In genomic region chr17:67993153-67993997, GRCh38 we compare ENCODE assay signal across 8 cellular contexts. TPM values are rescaled to one million over a fixed set of nuclear protein-coding genes. Genes with fewer than 3 reads are reported as not detected.
DNase-seq lines count a peak whose midpoint lies in the region; ATAC-seq and TF ChIP-seq lines count a peak whose summit lies in the region.

No MANE protein-coding gene starts in this region.

- peak; percentile 78 for ATAC-seq in GM21737 (IDR thresholded peaks at IDR 0.05; ENCODE audit: unreplicated experiment)

- CTCF ChIA-PET in activated naive CD4-positive, alpha-beta T cell treated with anti-CD3 and anti-CD28 coated beads for 36 hours (lab: Charles Lee) = interaction anchor here (1.6 kb wide), 1 partner anchor 29 kb away, joined by 3 read pairs; no protein-coding TSS in a partner anchor

- no peaks in the 10 kb centered on the region for H3K9me3 Mint-ChIP-seq in activated naive CD4-positive, alpha-beta T cell treated with anti-CD3 and anti-CD28 coated beads for 36 hours

- no peak for TF ChIP-seq CTCF in KMS-11 (conservative IDR thresholded peaks at IDR 0.05; ENCODE audit: low read depth, low read length)
- TF ChIP-seq CTCF in testis (IDR thresholded peaks at IDR 0.05) = peak in 2 of 3 experiments; percentile 8 to 22

- DNase-seq in ELR (ENCODE audit: low read depth) (peak; percentile 91), SJCRH30 (peak; percentile 74 to 84), germinal center (ENCODE audit: low spot score) (peak; percentile 86), occipital lobe (lab: John Stamatoyannopoulos, UW) (peak; percentile 81), testis (peak; percentile 89)
- DNase-seq in activated naive CD4-positive, alpha-beta T cell treated with anti-CD3 and anti-CD28 coated beads for 36 hours = peak; percentile 72

- H3K9me3 ChIP-seq in SJCRH30 (replicated peaks) (no peaks in the 10 kb centered on the region), testis (no peaks in the 10 kb centered on the region)

- peaks cover 16% of the 10 kb centered on the region for H3K27me3 Mint-ChIP-seq in activated naive CD4-positive, alpha-beta T cell treated with anti-CD3 and anti-CD28 coated beads for 36 hours (ENCODE audit: low read depth)

- H3K4me1 Mint-ChIP-seq in activated naive CD4-positive, alpha-beta T cell treated with anti-CD3 and anti-CD28 coated beads for 36 hours (ENCODE audit: low read depth) = peaks cover 29% of the 10 kb centered on the region

- H3K79me2 ChIP-seq in KMS-11 (ENCODE audit: insufficient read depth, low read depth) = no peaks in the 10 kb centered on the region

- WGBS in testis, 2 donors = 0% methylated on average over 65 of the region's 144 CpGs; no CpG with 5 or more reads in 1 of the 2 donors

- intact Hi-C loops in activated naive CD4-positive, alpha-beta T cell treated with anti-CD3 and anti-CD28 coated beads for 36 hours (cut with micrococcal nuclease) = loop anchor here (1.0 to 10.0 kb wide), 3 partner anchors 27 to 619 kb away; partner anchors contain the start of genes BPTF and PITPNC1
- intact Hi-C loops in testis (cut with DNase I; ENCODE audit: low total_unique reads) = no loop called here

- H3K36me3 Mint-ChIP-seq in activated naive CD4-positive, alpha-beta T cell treated with anti-CD3 and anti-CD28 coated beads for 36 hours (ENCODE audit: low read depth) = no peaks in the 10 kb centered on the region

- H3K36me3 ChIP-seq in KMS-11 (ENCODE audit: insufficient read depth) = no peaks in the 10 kb centered on the region
- no peaks in the 10 kb centered on the region for H3K36me3 ChIP-seq in SJCRH30
- H3K36me3 ChIP-seq in testis (ENCODE audit: low read depth, missing control alignments) = no peaks in the 10 kb centered on the region

- H3K27me3 ChIP-seq in KMS-11 (ENCODE audit: insufficient read depth, low read depth) (no peaks in the 10 kb centered on the region), SJCRH30 (no peaks in the 10 kb centered on the region), testis (no peaks in the 10 kb centered on the region)

- no peaks in the 10 kb centered on the region for H4K20me1 ChIP-seq in KMS-11 (ENCODE audit: insufficient read depth)

- peak overlapping the region; percentile 92 for H3K9ac ChIP-seq in KMS-11

- H2AFZ ChIP-seq in KMS-11 (ENCODE audit: low read depth) = peak overlapping the region; percentile 98

- H3K4me3 ChIP-seq in KMS-11 (IDR thresholded peaks at IDR 0.05; ENCODE audit: insufficient read depth, low read depth, low read length) (no peak overlapping the region), SJCRH30 (peak overlapping the region; percentile 93), testis (peak overlapping the region; percentile 79 to 80)

- TF ChIP-seq POLR2A in testis (IDR thresholded peaks at IDR 0.05) = no peak

- peak overlapping the region; percentile 98 for H3K4me2 ChIP-seq in KMS-11

- peak overlapping the region; percentile 78 for H3K27ac Mint-ChIP-seq in activated naive CD4-positive, alpha-beta T cell treated with anti-CD3 and anti-CD28 coated beads for 36 hours

- peaks cover 21% of the 10 kb centered on the region for H3K4me1 ChIP-seq in KMS-11 (ENCODE audit: low read depth, poor library complexity, severe bottlenecking)
- peaks cover 9% of the 10 kb centered on the region for H3K4me1 ChIP-seq in SJCRH30
- peaks cover 5% of the 10 kb centered on the region for H3K4me1 ChIP-seq in testis

- H3K27ac ChIP-seq in KMS-11 = peak overlapping the region; percentile 88
- H3K27ac ChIP-seq in SJCRH30 = peak overlapping the region; percentile 40; the same call in 1 of the 2 replicates
- peak overlapping the region; percentile 94 to 97 for H3K27ac ChIP-seq in testis

- peak overlapping the region; percentile 83 for H3K4me3 Mint-ChIP-seq in activated naive CD4-positive, alpha-beta T cell treated with anti-CD3 and anti-CD28 coated beads for 36 hours

RNA-seq across cellular contexts. Expression of gene C17orf58, which starts 2.9 kb away (rescaled TPM):
- total RNA-seq in SJCRH30 (2014; rRNA removed; shearing (Covaris generic)) = 11.3 and 12.7 TPM in 2 replicates
- total RNA-seq in activated naive CD4-positive, alpha-beta T cell treated with anti-CD3 and anti-CD28 coated beads for 36 hours = 1 to 10 TPM; 9.4 to 9.7 TPM
- total RNA-seq in occipital lobe = 34.9 TPM
- 10 to 100 TPM; 13.1 to 14.5 TPM for total RNA-seq in testis
- polyA plus RNA-seq in testis (ENCODE audit: insufficient read depth, low read depth, low replicate concordance) = 13.5 TPM

RNA-seq across cellular contexts. Expression of gene KPNA2, which starts 42.2 kb away (rescaled TPM):
- 325 and 342 TPM in 2 replicates for total RNA-seq in SJCRH30 (2014; rRNA removed; shearing (Covaris generic))
- 100 to 1,000 TPM; 186 to 203 TPM for total RNA-seq in activated naive CD4-positive, alpha-beta T cell treated with anti-CD3 and anti-CD28 coated beads for 36 hours
- total RNA-seq in occipital lobe = 34.2 TPM
- total RNA-seq in testis = 100 to 1,000 TPM; 143 to 157 TPM
- polyA plus RNA-seq in testis (ENCODE audit: insufficient read depth, low read depth, low replicate concordance) = 481 TPM

Comparison
In these comparisons a context has a peak if more than half of its experiments do, and no peak if none do; other contexts are left out.
1. H3K27ac ChIP-seq: peak in every context shown above with its lines; median percentile 96 in testis; 88 in KMS-11; 40 in SJCRH30.